ENCODE assay signal across 29 cellular contexts in genomic region chr12:70186436-70186835, GRCh38.
"Had no signal": no experiment of that assay in that cellular context is flagged by ENCODE, and none has a peak within 500 bp of the region (broad histone marks: within the 10 kb centered on the region; RNA-seq: fewer than 3 reads in every experiment).

No MANE protein-coding gene starts in this region.

- H3K4me1 ChIP-seq: esophagus muscularis mucosa, gastrocnemius medialis, heart right ventricle had no signal

- H3K4me3 ChIP-seq: esophagus muscularis mucosa, gastrocnemius medialis, heart right ventricle, hepatocyte had no signal

- H3K9me3 ChIP-seq: esophagus muscularis mucosa, gastrocnemius medialis had no signal

- H3K4me2 ChIP-seq: hepatocyte had no signal

- FAIRE-seq: astrocyte, colon had no signal

- H3K4me1 Mint-ChIP-seq: activated CD4-positive, alpha-beta memory T cell treated with anti-CD3 and anti-CD28 coated beads, Interleukin-2, amount 10 ng/mL, durations not matched to agents 7 days and 5 days; activated CD4-positive, alpha-beta T cell treated with anti-CD3 and anti-CD28 coated beads, Interleukin-2, amount 10 ng/mL, durations not matched to agents 7 days and 5 days; activated naive CD4-positive, alpha-beta T cell treated with anti-CD3 and anti-CD28 coated beads, Interleukin-2, amount 10 ng/mL, durations not matched to agents 7 days and 5 days had no signal

- H3K27ac ChIP-seq: esophagus muscularis mucosa, foreskin keratinocyte, gastrocnemius medialis, heart right ventricle, hepatocyte had no signal

- H3K27me3 Mint-ChIP-seq: activated CD4-positive, alpha-beta T cell treated with anti-CD3 and anti-CD28 coated beads, Interleukin-2, amount 10 ng/mL, durations not matched to agents 7 days and 5 days; activated naive CD4-positive, alpha-beta T cell treated with anti-CD3 and anti-CD28 coated beads, Interleukin-2, amount 10 ng/mL, durations not matched to agents 7 days and 5 days had no signal

- H2AFZ ChIP-seq: hepatocyte had no signal

- H3K9me3 Mint-ChIP-seq: activated CD4-positive, alpha-beta memory T cell treated with anti-CD3 and anti-CD28 coated beads, Interleukin-2, amount 10 ng/mL, durations not matched to agents 7 days and 5 days; activated CD4-positive, alpha-beta T cell treated with anti-CD3 and anti-CD28 coated beads, Interleukin-2, amount 10 ng/mL, durations not matched to agents 7 days and 5 days; activated naive CD4-positive, alpha-beta T cell treated with anti-CD3 and anti-CD28 coated beads, Interleukin-2, amount 10 ng/mL, durations not matched to agents 7 days and 5 days; activated T-cell treated with anti-CD3 and anti-CD28 coated beads, Interleukin-2, amount 50 U/mL, for 24 hours had no signal

- H3K79me2 ChIP-seq: hepatocyte had no signal

- H3K4me3 Mint-ChIP-seq: activated CD4-positive, alpha-beta memory T cell treated with anti-CD3 and anti-CD28 coated beads, Interleukin-2, amount 10 ng/mL, durations not matched to agents 7 days and 5 days; activated CD4-positive, alpha-beta T cell treated with anti-CD3 and anti-CD28 coated beads, Interleukin-2, amount 10 ng/mL, durations not matched to agents 7 days and 5 days; activated naive CD4-positive, alpha-beta T cell treated with anti-CD3 and anti-CD28 coated beads, Interleukin-2, amount 10 ng/mL, durations not matched to agents 7 days and 5 days; activated naive CD8-positive, alpha-beta T cell; activated T-cell treated with anti-CD3 and anti-CD28 coated beads, Interleukin-2, amount 50 U/mL, for 24 hours; activated T-cell treated with anti-CD3 and anti-CD28 coated beads, Interleukin-2, amount 50 U/mL, for 72 hours; effector memory CD8-positive, alpha-beta T cell had no signal

- H3K27me3 ChIP-seq: esophagus muscularis mucosa, foreskin keratinocyte, gastrocnemius medialis, heart right ventricle, hepatocyte had no signal

- H3K36me3 Mint-ChIP-seq: activated naive CD4-positive, alpha-beta T cell treated with anti-CD3 and anti-CD28 coated beads, Interleukin-2, amount 10 ng/mL, durations not matched to agents 7 days and 5 days; activated naive CD8-positive, alpha-beta T cell had no signal

- DNase-seq: activated CD4-positive, alpha-beta memory T cell treated with anti-CD3 and anti-CD28 coated beads, Interleukin-2, amount 10 ng/mL, durations not matched to agents 7 days and 5 days; activated CD4-positive, alpha-beta T cell treated with anti-CD3 and anti-CD28 coated beads for 1 hour; activated CD4-positive, alpha-beta T cell treated with anti-CD3 and anti-CD28 coated beads for 4 hours; activated CD4-positive, alpha-beta T cell treated with anti-CD3 and anti-CD28 coated beads, Interleukin-2, amount 10 ng/mL, durations not matched to agents 7 days and 5 days; activated CD4-positive, alpha-beta T cell treated with anti-CD3 and anti-CD28 coated beads, Interleukin-2, amount 50 U/mL, for 4 hours; activated CD4-positive, CD25-positive, alpha-beta regulatory T cell; activated CD8-positive, alpha-beta memory T cell treated with anti-CD3 and anti-CD28 coated beads, Interleukin-2, amount 50 U/mL, for 48 hours; activated gamma-delta T cell; activated naive CD4-positive, alpha-beta T cell; activated naive CD4-positive, alpha-beta T cell treated with anti-CD3 and anti-CD28 coated beads, Interleukin-2, amount 10 ng/mL, durations not matched to agents 7 days and 5 days; activated T-cell treated with anti-CD3 and anti-CD28 coated beads for 4 hours; activated T-cell treated with anti-CD3 and anti-CD28 coated beads, Interleukin-2, amount 50 U/mL, for 24 hours; activated T-cell treated with anti-CD3 and anti-CD28 coated beads, Interleukin-2, amount 50 U/mL, for 72 hours; amniotic stem cell; anterior cingulate cortex; cortex of kidney; dermis blood vessel endothelial cell; effector CD4-positive, alpha-beta T cell; effector memory CD8-positive, alpha-beta T cell; erythroblast; foreskin keratinocyte; gastrocnemius medialis; heart right ventricle; T-helper 2 cell had no signal

- H3K27ac Mint-ChIP-seq: activated CD4-positive, alpha-beta memory T cell treated with anti-CD3 and anti-CD28 coated beads, Interleukin-2, amount 10 ng/mL, durations not matched to agents 7 days and 5 days; activated CD4-positive, alpha-beta T cell treated with anti-CD3 and anti-CD28 coated beads, Interleukin-2, amount 10 ng/mL, durations not matched to agents 7 days and 5 days; activated naive CD4-positive, alpha-beta T cell treated with anti-CD3 and anti-CD28 coated beads, Interleukin-2, amount 10 ng/mL, durations not matched to agents 7 days and 5 days; activated naive CD8-positive, alpha-beta T cell; activated T-cell treated with anti-CD3 and anti-CD28 coated beads, Interleukin-2, amount 50 U/mL, for 24 hours; activated T-cell treated with anti-CD3 and anti-CD28 coated beads, Interleukin-2, amount 50 U/mL, for 72 hours; effector memory CD8-positive, alpha-beta T cell had no signal

- ATAC-seq: activated T-cell treated with anti-CD3 and anti-CD28 coated beads, Interleukin-2, amount 50 U/mL, for 72 hours; effector memory CD8-positive, alpha-beta T cell; foreskin keratinocyte; gastrocnemius medialis; heart right ventricle had no signal

- H3K36me3 ChIP-seq: esophagus muscularis mucosa, gastrocnemius medialis, heart right ventricle had no signal
